ENCODE assay signal across 19 cellular contexts in the genomic region with DNA sequence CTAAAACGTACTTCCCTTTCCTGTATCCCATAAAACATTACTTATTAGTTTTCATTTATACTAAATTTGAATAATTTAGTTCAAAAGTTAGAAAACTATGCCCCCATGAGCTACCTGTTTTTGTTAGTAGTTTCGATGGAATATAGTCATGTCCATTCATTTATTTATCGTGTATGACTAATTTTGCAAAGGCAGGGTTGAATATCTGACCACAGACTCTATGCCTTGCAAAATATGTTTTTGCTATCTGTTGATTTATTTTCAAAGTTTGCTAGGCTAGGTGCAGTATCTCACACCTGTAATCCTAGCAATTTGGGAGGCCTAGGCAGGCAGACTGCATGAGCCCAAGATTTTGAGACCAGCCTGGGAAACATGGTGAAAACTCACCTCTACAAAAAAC.
DNase-seq lines count a peak whose midpoint lies in the region; ATAC-seq and TF ChIP-seq lines count a peak whose summit lies in the region.
"Had no signal": no experiment of that assay in that cellular context is flagged by ENCODE, and none has a peak within 500 bp of the region (broad histone marks: within the 10 kb centered on the region; RNA-seq: fewer than 3 reads in every experiment).

No MANE protein-coding gene starts in this region.

- H3K4me3 Mint-ChIP-seq in activated T-cell treated with anti-CD3 and anti-CD28 coated beads, Interleukin-2, amount 50 U/mL, for 24 hours: no peak overlapping the region
- no peak overlapping the region for H3K4me3 Mint-ChIP-seq in activated T-cell treated with anti-CD3 and anti-CD28 coated beads, Interleukin-2, amount 50 U/mL, for 4 hours
- H3K4me3 Mint-ChIP-seq in activated B cell treated with CpG ODN at 0.5 μM for 24 hours (no peak overlapping the region), endothelial cell (ENCODE audit: unreplicated experiment) (no peak overlapping the region)

- CTCF ChIA-PET in activated B cell treated with CpG ODN at 0.5 μM for 24 hours (lab: Charles Lee): interaction anchor here (1.6 kb wide), 1 partner anchor 77 kb away, joined by 4 read pairs; no protein-coding TSS in a partner anchor

- no peaks in the 10 kb centered on the region for H3K27me3 ChIP-seq in ascending aorta

- intact Hi-C loops in activated B cell treated with CpG ODN at 0.5 μM for 24 hours (cut with micrococcal nuclease): loop anchor here (5.0 kb wide), 1 partner anchor 33 kb away; no protein-coding TSS in a partner anchor
- intact Hi-C loops in ascending aorta (cut with DNase I): no loop called here

- H3K4me1 ChIP-seq in ascending aorta: no peaks in the 10 kb centered on the region

- H3K36me3 Mint-ChIP-seq in activated T-cell treated with anti-CD3 and anti-CD28 coated beads, Interleukin-2, amount 50 U/mL, for 24 hours (ENCODE audit: low read depth): peaks cover 94% of the 10 kb centered on the region
- H3K36me3 Mint-ChIP-seq in activated T-cell treated with anti-CD3 and anti-CD28 coated beads, Interleukin-2, amount 50 U/mL, for 4 hours (ENCODE audit: insufficient read depth): peaks cover 32% of the 10 kb centered on the region
- H3K36me3 Mint-ChIP-seq in activated B cell treated with CpG ODN at 0.5 μM for 24 hours (ENCODE audit: low read depth): peaks cover 73% of the 10 kb centered on the region
- H3K36me3 Mint-ChIP-seq in endothelial cell (ENCODE audit: low read depth, unreplicated experiment): peaks cover 26% of the 10 kb centered on the region

- no peaks in the 10 kb centered on the region for H3K27me3 Mint-ChIP-seq in activated T-cell treated with anti-CD3 and anti-CD28 coated beads, Interleukin-2, amount 50 U/mL, for 24 hours
- no peaks in the 10 kb centered on the region for H3K27me3 Mint-ChIP-seq in activated T-cell treated with anti-CD3 and anti-CD28 coated beads, Interleukin-2, amount 50 U/mL, for 4 hours (ENCODE audit: low read depth)
- no peaks in the 10 kb centered on the region for H3K27me3 Mint-ChIP-seq in activated B cell treated with CpG ODN at 0.5 μM for 24 hours
- H3K27me3 Mint-ChIP-seq in endothelial cell (ENCODE audit: unreplicated experiment): no peaks in the 10 kb centered on the region

- POLR2A ChIA-PET in activated B cell treated with CpG ODN at 0.5 μM for 24 hours (lab: Charles Lee): interaction anchor here (0.6 kb wide), 1 partner anchor 10 kb away, joined by 4 read pairs; no protein-coding TSS in a partner anchor

- H3K4me3 ChIP-seq in ascending aorta: no peak overlapping the region

- DNase-seq in activated T-cell treated with anti-CD3 and anti-CD28 coated beads, Interleukin-2, amount 50 U/mL, for 24 hours: no peak
- DNase-seq in activated T-cell treated with anti-CD3 and anti-CD28 coated beads, Interleukin-2, amount 50 U/mL, for 4 hours: no peak
- DNase-seq in activated B cell treated with CpG ODN at 0.5 μM for 24 hours: no peak
- DNase-seq in endothelial cell (ENCODE audit: low spot score): no peak
- DNase-seq in cerebellar cortex (ENCODE audit: low spot score): no peak
- no peak for DNase-seq in ascending aorta (ENCODE audit: low spot score in 2 of 2)
- no peak for DNase-seq in stimulated activated CD4-positive, alpha-beta T cell treated with anti-CD3 and anti-CD28 coated beads, Interleukin-12 subunit alpha, Interleukin-12 subunit beta, amount 100 ng/mL, for 4 hours
- DNase-seq: GOT3, HCEC 1CT, NCI-H1048, NCI-H1417 treated with DMSO at 0.1 percent for 48 hours, NCI-H1694 treated with DMSO at 0.1 percent for 48 hours, NCI-H2081, NCI-H2227 treated with DMSO at 0.1 percent for 48 hours, NCI-H526 treated with DMSO at 0.1 percent for 48 hours, SHP77 had no signal

- H3K4me1 Mint-ChIP-seq in activated T-cell treated with anti-CD3 and anti-CD28 coated beads, Interleukin-2, amount 50 U/mL, for 24 hours (ENCODE audit: low read depth): peaks cover 5% of the 10 kb centered on the region
- H3K4me1 Mint-ChIP-seq in activated T-cell treated with anti-CD3 and anti-CD28 coated beads, Interleukin-2, amount 50 U/mL, for 4 hours (ENCODE audit: low read depth): peaks cover 2% of the 10 kb centered on the region
- H3K4me1 Mint-ChIP-seq in activated B cell treated with CpG ODN at 0.5 μM for 24 hours: no peaks in the 10 kb centered on the region
- no peaks in the 10 kb centered on the region for H3K4me1 Mint-ChIP-seq in endothelial cell (ENCODE audit: unreplicated experiment)

- no peak for TF ChIP-seq CTCF in activated B cell treated with CpG ODN at 0.5 μM for 24 hours (IDR thresholded peaks at IDR 0.05)
- no peak for TF ChIP-seq CTCF in endothelial cell (IDR thresholded peaks at IDR 0.05; ENCODE audit: unreplicated experiment)
- TF ChIP-seq CTCF in ascending aorta (IDR thresholded peaks at IDR 0.05): no peak

- H3K9me3 Mint-ChIP-seq in activated T-cell treated with anti-CD3 and anti-CD28 coated beads, Interleukin-2, amount 50 U/mL, for 24 hours: no peaks in the 10 kb centered on the region
- H3K9me3 Mint-ChIP-seq in activated T-cell treated with anti-CD3 and anti-CD28 coated beads, Interleukin-2, amount 50 U/mL, for 4 hours: no peaks in the 10 kb centered on the region
- H3K9me3 Mint-ChIP-seq in activated B cell treated with CpG ODN at 0.5 μM for 24 hours (no peaks in the 10 kb centered on the region), endothelial cell (ENCODE audit: unreplicated experiment) (no peaks in the 10 kb centered on the region)

- peak overlapping the region; percentile 68 for H3K27ac Mint-ChIP-seq in activated T-cell treated with anti-CD3 and anti-CD28 coated beads, Interleukin-2, amount 50 U/mL, for 24 hours
- H3K27ac Mint-ChIP-seq in activated B cell treated with CpG ODN at 0.5 μM for 24 hours (peak overlapping the region; percentile 20), endothelial cell (ENCODE audit: unreplicated experiment) (peak overlapping the region; percentile 48)

- H3K36me3 ChIP-seq in ascending aorta: peaks cover 52 to 76% of the 10 kb centered on the region in 2 donors

- H3K9me3 ChIP-seq in ascending aorta: no peaks in the 10 kb centered on the region

- ATAC-seq in activated T-cell treated with anti-CD3 and anti-CD28 coated beads, Interleukin-2, amount 50 U/mL, for 4 hours: no peak
- ATAC-seq in activated B cell treated with CpG ODN at 0.5 μM for 24 hours (ENCODE audit: low read depth): no peak
- ATAC-seq: Panc1 had no signal

- H3K27ac ChIP-seq in ascending aorta: no peak overlapping the region
- H3K27ac ChIP-seq: HL-60, RWPE1 had no signal
